ENCODE assay signal across 20 cellular contexts in genomic region chr18:3669376-3669775, GRCh38.
DNase-seq lines count a peak whose midpoint lies in the region; ATAC-seq, FAIRE-seq and TF ChIP-seq lines count a peak whose summit lies in the region.
"Had no signal": no experiment of that assay in that cellular context is flagged by ENCODE, and none has a peak within 500 bp of the region (broad histone marks: within the 10 kb centered on the region; RNA-seq: fewer than 3 reads in every experiment).

No MANE protein-coding gene starts in this region.

- H3K9me3 Mint-ChIP-seq in GM23338 (no peaks in the 10 kb centered on the region), neural progenitor cell (no peaks in the 10 kb centered on the region)
- no peaks in the 10 kb centered on the region for H3K9me3 Mint-ChIP-seq in CD4-positive, alpha-beta memory T cell
- H3K9me3 Mint-ChIP-seq: CD8-positive, alpha-beta memory T cell; HFFc6; IgD-negative memory B cell had no signal

- TF ChIP-seq POLR2A in K562 (conservative IDR thresholded peaks at IDR 0.05) = no peak

- H3K27me3 Mint-ChIP-seq in GM23338 (ENCODE audit: insufficient read depth, low read depth, poor library complexity) = peaks cover 10% of the 10 kb centered on the region
- H3K27me3 Mint-ChIP-seq in neural progenitor cell (ENCODE audit: insufficient read depth, low read depth) = no peaks in the 10 kb centered on the region
- H3K27me3 Mint-ChIP-seq in CD4-positive, alpha-beta memory T cell = peaks cover 2 to 4% of the 10 kb centered on the region in 2 donors
- H3K27me3 Mint-ChIP-seq: IgD-negative memory B cell had no signal

- no peaks in the 10 kb centered on the region for H3K9me3 ChIP-seq in K562 (replicated peaks; ENCODE audit: control insufficient read depth, insufficient read depth, low read depth, low read length)
- no peaks in the 10 kb centered on the region for H3K9me3 ChIP-seq in neural progenitor cell (ENCODE audit: low read depth)
- no peaks in the 10 kb centered on the region for H3K9me3 ChIP-seq in SK-N-SH
- no peaks in the 10 kb centered on the region for H3K9me3 ChIP-seq in colonic mucosa
- H3K9me3 ChIP-seq in CD4-positive, alpha-beta memory T cell (ENCODE audit: control insufficient read depth in 1 of 2, low read length in 2 of 2) = no peaks in the 10 kb centered on the region
- H3K9me3 ChIP-seq: BLaER1 had no signal

- FAIRE-seq in K562 (lab: Jason Lieb, UNC) = no peak
- FAIRE-seq: GM12892, GM18507, HTR-8/SVneo had no signal

- H3K4me3 Mint-ChIP-seq in GM23338 (no peak overlapping the region), neural progenitor cell (no peak overlapping the region)
- no peak overlapping the region for H3K4me3 Mint-ChIP-seq in CD4-positive, alpha-beta memory T cell
- H3K4me3 Mint-ChIP-seq: CD8-positive, alpha-beta memory T cell; HFFc6; IgD-negative memory B cell had no signal

- BruUV-seq in K562 (replicated peaks; lab: Mats Ljungman, UMichigan) = no TSS peak

- in situ Hi-C loops in K562 (cut with MboI) = loop anchor here (5.0 kb wide), 2 partner anchors 217 to 387 kb away; partner anchors contain the start of gene TGIF1

- TF ChIP-seq RAD21 in K562 (CRISPR knock-in tag; conservative IDR thresholded peaks at IDR 0.05 in 1 of 2, IDR thresholded peaks at IDR 0.05 in 1 of 2) (no peak), SK-N-SH (IDR thresholded peaks at IDR 0.05; ENCODE audit: low read length) (no peak)

- H3F3A ChIP-seq in GM23338 (replicated peaks; ENCODE audit: low read depth) (peaks cover 3% of the 10 kb centered on the region; the same call in 1 of the 2 replicates), neural progenitor cell (ENCODE audit: low read depth) (peaks cover 37% of the 10 kb centered on the region), SK-N-SH (replicated peaks; ENCODE audit: insufficient read depth) (no peaks in the 10 kb centered on the region)

- CTCF ChIA-PET in K562 (lab: Yijun Ruan, JAX; ENCODE audit: low intra/inter-chr PET ratio) = no interaction called here
- CTCF ChIA-PET in SK-N-SH (lab: Yijun Ruan, JAX) = no interaction called here
- CTCF ChIA-PET in CD4-positive, alpha-beta memory T cell (lab: Charles Lee; ENCODE audit: partially characterized antibody) = interaction anchor here (2.1 to 10.9 kb wide), 2 partner anchors 387 to 390 kb away, joined by 8 to 317 read pairs; no protein-coding TSS in a partner anchor

- H3K4me2 ChIP-seq in GM23338 = no peak overlapping the region
- H3K4me2 ChIP-seq in K562 (ENCODE audit: insufficient read depth, low read length) = no peak overlapping the region
- no peak overlapping the region for H3K4me2 ChIP-seq in neural progenitor cell
- H3K4me2 ChIP-seq in SK-N-SH = no peak overlapping the region
- H3K4me2 ChIP-seq: BLaER1, KMS-11 had no signal

- H3K27ac Mint-ChIP-seq in GM23338 = no peak overlapping the region
- peak overlapping the region; percentile 46 for H3K27ac Mint-ChIP-seq in neural progenitor cell
- H3K27ac Mint-ChIP-seq in CD4-positive, alpha-beta memory T cell = no peak overlapping the region
- H3K27ac Mint-ChIP-seq: CD8-positive, alpha-beta memory T cell; HFFc6; IgD-negative memory B cell had no signal

- TF ChIP-seq CTCF in GM23338 (conservative IDR thresholded peaks at IDR 0.05; ENCODE audit: low read depth in 2 of 2) = no peak
- TF ChIP-seq CTCF in K562 (IDR thresholded peaks at IDR 0.05 in 2 of 3, conservative IDR thresholded peaks at IDR 0.05 in 1 of 3; ENCODE audit: insufficient read depth in 2 of 3, low read depth in 1 of 3, low read length in 3 of 3) = no peak
- no peak for TF ChIP-seq CTCF in neural progenitor cell (IDR thresholded peaks at IDR 0.05)
- no peak for TF ChIP-seq CTCF in SK-N-SH (IDR thresholded peaks at IDR 0.05)
- no peak for TF ChIP-seq CTCF in colonic mucosa (IDR thresholded peaks at IDR 0.05)

- peaks cover 2% of the 10 kb centered on the region; the same call in 1 of the 3 replicates for H3K36me3 Mint-ChIP-seq in GM23338 (ENCODE audit: low read depth)
- no peaks in the 10 kb centered on the region for H3K36me3 Mint-ChIP-seq in neural progenitor cell
- H3K36me3 Mint-ChIP-seq in CD4-positive, alpha-beta memory T cell = no peaks in the 10 kb centered on the region
- H3K36me3 Mint-ChIP-seq: CD8-positive, alpha-beta memory T cell; IgD-negative memory B cell had no signal

- no peaks in the 10 kb centered on the region for H4K20me1 ChIP-seq in GM23338 (replicated peaks; ENCODE audit: insufficient read depth)
- no peaks in the 10 kb centered on the region for H4K20me1 ChIP-seq in K562 (replicated peaks; ENCODE audit: control insufficient read depth, insufficient read depth, low read length)
- H4K20me1 ChIP-seq in neural progenitor cell (ENCODE audit: low read depth) = no peaks in the 10 kb centered on the region
- no peaks in the 10 kb centered on the region for H4K20me1 ChIP-seq in SK-N-SH (ENCODE audit: insufficient read depth)
- H4K20me1 ChIP-seq: BLaER1 had no signal

- H3K27ac ChIP-seq in GM23338 (ENCODE audit: low read depth) = 0 out of 2 replicates have a peak overlapping the region, but pooled peaks have one; percentile 18
- H3K27ac ChIP-seq in K562 (ENCODE audit: extremely low read depth, low read depth, low read length) = no peak overlapping the region
- H3K27ac ChIP-seq in neural progenitor cell = no peak overlapping the region
- no peak overlapping the region for H3K27ac ChIP-seq in SK-N-SH (ENCODE audit: low read depth in 2 of 2, low read length in 1 of 2)
- H3K27ac ChIP-seq in colonic mucosa = no peak overlapping the region
- no peak overlapping the region for H3K27ac ChIP-seq in CD4-positive, alpha-beta memory T cell (ENCODE audit: low read depth, low read length)
- H3K27ac ChIP-seq: BLaER1, KMS-11 had no signal

- ATAC-seq in GM23338 (no peak), K562 (no peak)

- H3K9ac ChIP-seq in K562 (ENCODE audit: insufficient read depth in 1 of 2, low read depth in 2 of 2, low read length in 2 of 2) (no peak overlapping the region), neural progenitor cell (no peak overlapping the region), SK-N-SH (no peak overlapping the region), colonic mucosa (ENCODE audit: low read depth in 2 of 2, low read length in 2 of 2) (no peak overlapping the region)
- H3K9ac ChIP-seq: BLaER1, KMS-11 had no signal

- H3K4me1 ChIP-seq in GM23338 (ENCODE audit: insufficient read depth) (peaks cover 13% of the 10 kb centered on the region), K562 (replicated peaks in 1 of 2; ENCODE audit: control insufficient read depth in 2 of 2, insufficient read depth in 2 of 2, low read length in 2 of 2) (peaks cover 7 to 18% of the 10 kb centered on the region in 2 experiments), neural progenitor cell (peaks cover 22% of the 10 kb centered on the region), SK-N-SH (ENCODE audit: control insufficient read depth in 1 of 2, insufficient read depth in 2 of 2, low read depth in 1 of 2, low read length in 1 of 2) (peaks cover 5 to 18% of the 10 kb centered on the region in 2 experiments; a peak in 2 of 4 replicates), colonic mucosa (peaks cover 8% of the 10 kb centered on the region)
- peaks cover 5% of the 10 kb centered on the region for H3K4me1 ChIP-seq in CD4-positive, alpha-beta memory T cell (ENCODE audit: insufficient read depth, low read length)

- no peak for DNase-seq in GM23338 (ENCODE audit: low spot score)
- no peak for DNase-seq in K562 (ENCODE audit: extremely low read depth in 1 of 4, low spot score in 3 of 4)
- DNase-seq in neural progenitor cell (ENCODE audit: low spot score) = no peak
- no peak for DNase-seq in SK-N-SH
- DNase-seq in NCI-H345 (lab: John Stamatoyannopoulos, UW) = no peak
- DNase-seq in colonic mucosa = no peak
- DNase-seq in CD4-positive, alpha-beta memory T cell = no peak
- DNase-seq: CD8-positive, alpha-beta memory T cell; COR-L47; DMS153; DMS79; GDM1; HCEC 1CT; HFFc6 had no signal

- intact Hi-C loops in K562 (cut with micrococcal nuclease) (no loop called here), colonic mucosa (cut with DNase I) (loop anchor here (5.0 kb wide), 4 partner anchors 77 to 387 kb away; no protein-coding TSS in a partner anchor)
- intact Hi-C loops in CD4-positive, alpha-beta memory T cell (cut with micrococcal nuclease) = no loop called here

- H2AFZ ChIP-seq in GM23338 (no peak overlapping the region), K562 (ENCODE audit: low read depth, low read length) (no peak overlapping the region), neural progenitor cell (replicated peaks) (no peak overlapping the region), SK-N-SH (ENCODE audit: low read depth) (no peak overlapping the region)

- no peak overlapping the region for H3K4me3 ChIP-seq in GM23338
- no peak overlapping the region for H3K4me3 ChIP-seq in K562
- H3K4me3 ChIP-seq in neural progenitor cell = no peak overlapping the region
- no peak overlapping the region for H3K4me3 ChIP-seq in SK-N-SH (ENCODE audit: low read depth in 2 of 2, low read length in 1 of 2)
- H3K4me3 ChIP-seq in colonic mucosa = no peak overlapping the region
- no peak overlapping the region for H3K4me3 ChIP-seq in CD4-positive, alpha-beta memory T cell (ENCODE audit: low read length in 2 of 2)
- H3K4me3 ChIP-seq: BLaER1 had no signal

- no peaks in the 10 kb centered on the region for H3K9me2 ChIP-seq in GM23338 (ENCODE audit: insufficient read depth)
- H3K9me2 ChIP-seq in SK-N-SH = no peaks in the 10 kb centered on the region

- H3K9me1 ChIP-seq in K562 (ENCODE audit: control insufficient read depth, insufficient read depth, low read length) = no peaks in the 10 kb centered on the region

- peaks cover 41% of the 10 kb centered on the region for H3K4me1 Mint-ChIP-seq in GM23338
- H3K4me1 Mint-ChIP-seq in neural progenitor cell = peaks cover 46% of the 10 kb centered on the region
- H3K4me1 Mint-ChIP-seq in CD4-positive, alpha-beta memory T cell = peaks cover 2 to 9% (median 5%) of the 10 kb centered on the region in 4 donors

- TF ChIP-seq EP300 in K562 (IDR thresholded peaks at IDR 0.05; ENCODE audit: low read length) (no peak), SK-N-SH (IDR thresholded peaks at IDR 0.05; ENCODE audit: borderline replicate concordance in 1 of 2, low read depth in 1 of 2, low read length in 1 of 2) (no peak)

- H3K36me3 ChIP-seq in GM23338 (ENCODE audit: insufficient read depth) = no peaks in the 10 kb centered on the region
- H3K36me3 ChIP-seq in K562 (ENCODE audit: control insufficient read depth, insufficient read depth, low read length) = no peaks in the 10 kb centered on the region
- H3K36me3 ChIP-seq in neural progenitor cell = no peaks in the 10 kb centered on the region
- H3K36me3 ChIP-seq in SK-N-SH (replicated peaks in 1 of 2; ENCODE audit: control insufficient read depth in 1 of 2, insufficient read depth in 2 of 2, low read length in 1 of 2) = no peaks in the 10 kb centered on the region
- H3K36me3 ChIP-seq in colonic mucosa = no peaks in the 10 kb centered on the region
- H3K36me3 ChIP-seq in CD4-positive, alpha-beta memory T cell (ENCODE audit: insufficient read depth, low read length) = no peaks in the 10 kb centered on the region
- H3K36me3 ChIP-seq: BLaER1 had no signal

- POLR2A ChIA-PET in K562 (lab: Yijun Ruan, JAX) = no interaction called here
- POLR2A ChIA-PET in SK-N-SH (lab: Yijun Ruan, JAX) = no interaction called here
- POLR2A ChIA-PET in CD4-positive, alpha-beta memory T cell (lab: Charles Lee; ENCODE audit: partially characterized antibody) = interaction anchor here (1.5 kb wide), 1 partner anchor 75 kb away, joined by 4 read pairs; no protein-coding TSS in a partner anchor

- no peaks in the 10 kb centered on the region for H3K79me2 ChIP-seq in GM23338 (replicated peaks; ENCODE audit: insufficient read depth)
- no peaks in the 10 kb centered on the region for H3K79me2 ChIP-seq in K562 (ENCODE audit: control insufficient read depth, insufficient read depth, low read length)
- H3K79me2 ChIP-seq in neural progenitor cell (ENCODE audit: low read depth) = no peaks in the 10 kb centered on the region
- H3K79me2 ChIP-seq in SK-N-SH (ENCODE audit: insufficient read depth) = no peaks in the 10 kb centered on the region

- WGBS in K562 (ENCODE audit: insufficient coverage, low coverage, missing lambda C conversion rate) = 96% methylated on average over 15 of the region's 17 CpGs
- WGBS in SK-N-SH (ENCODE audit: low lambda C conversion rate) = 97% methylated on average over 13 of the region's 17 CpGs

- H3K27me3 ChIP-seq in GM23338 (ENCODE audit: insufficient read depth) (no peaks in the 10 kb centered on the region), K562 (ENCODE audit: control insufficient read depth in 2 of 2, insufficient read depth in 2 of 2, low read length in 2 of 2) (no peaks in the 10 kb centered on the region), neural progenitor cell (no peaks in the 10 kb centered on the region), SK-N-SH (ENCODE audit: insufficient read depth) (no peaks in the 10 kb centered on the region), colonic mucosa (no peaks in the 10 kb centered on the region)
- H3K27me3 ChIP-seq in CD4-positive, alpha-beta memory T cell (ENCODE audit: insufficient read depth, low read length) = no peaks in the 10 kb centered on the region
- H3K27me3 ChIP-seq: BLaER1 had no signal
